2 cellular contexts compared by ENCODE assay signal in genomic region chr10:16566202-16566805, GRCh38.
TF ChIP-seq lines count a peak whose summit lies in the region.

No MANE protein-coding gene starts in this region.

TF ChIP-seq in HepG2, 621 proteins besides CTCF, POLR2A, EP300 and RAD21:
- TF ChIP-seq ZNF564 (CRISPR knock-in tag; IDR thresholded peaks at IDR 0.05): no peak
- no peak for TF ChIP-seq SMARCC2 (IDR thresholded peaks at IDR 0.05)
- no peak for TF ChIP-seq NFE2L2 (IDR thresholded peaks at IDR 0.05; ENCODE audit: low read length)
- TF ChIP-seq RNF219 (CRISPR knock-in tag; IDR thresholded peaks at IDR 0.05): no peak
- no peak for TF ChIP-seq SP1 (IDR thresholded peaks at IDR 0.05)
- TF ChIP-seq SP1 (CRISPR knock-in tag; IDR thresholded peaks at IDR 0.05): no peak
- no peak for TF ChIP-seq ATF6 (CRISPR knock-in tag; conservative IDR thresholded peaks at IDR 0.05)
- no peak for TF ChIP-seq ZNF530 (CRISPR knock-in tag; IDR thresholded peaks at IDR 0.05; ENCODE audit: low read depth)

TF ChIP-seq in K562, 482 proteins besides CTCF, POLR2A, EP300 and RAD21:
- TF ChIP-seq CBX3 (IDR thresholded peaks at IDR 0.05; ENCODE audit: borderline replicate concordance in 1 of 2, low read length in 2 of 2) (no peak), USF2 (CRISPR knock-in tag; IDR thresholded peaks at IDR 0.05) (no peak), PKNOX1 (IDR thresholded peaks at IDR 0.05) (peak; percentile 16; the same call in 1 of the 2 replicates), VEZF1 (CRISPR knock-in tag; IDR thresholded peaks at IDR 0.05) (peak; percentile 33; the same call in 1 of the 2 replicates), ZNF134 (CRISPR knock-in tag; conservative IDR thresholded peaks at IDR 0.05) (no peak), SREBF1 (IDR thresholded peaks at IDR 0.05; ENCODE audit: borderline replicate concordance, low read depth, low read length) (no peak), STAG1 (CRISPR knock-in tag; IDR thresholded peaks at IDR 0.05; ENCODE audit: borderline replicate concordance) (no peak), SPI1 (IDR thresholded peaks at IDR 0.05; ENCODE audit: borderline replicate concordance, low read depth, low read length) (peak; percentile 29; the same call in 1 of the 2 replicates), ZBTB26 (CRISPR knock-in tag; IDR thresholded peaks at IDR 0.05) (0 out of 2 replicates have a peak, but pooled peaks have one; percentile 76), ZMIZ1 (IDR thresholded peaks at IDR 0.05; ENCODE audit: low read depth in 2 of 2, low read length in 2 of 2) (no peak), ZNF512 (tag; IDR thresholded peaks at IDR 0.05) (peak; percentile 57), OTX1 (CRISPR knock-in tag; IDR thresholded peaks at IDR 0.05) (peak; percentile 29; the same call in 1 of the 2 replicates), ARNT (IDR thresholded peaks at IDR 0.05) (no peak), HBP1 (CRISPR knock-in tag; IDR thresholded peaks at IDR 0.05) (peak; percentile 75; the same call in 1 of the 2 replicates), EGR1 (conservative IDR thresholded peaks at IDR 0.05) (peak; percentile 65), NCOA1 (IDR thresholded peaks at IDR 0.05; ENCODE audit: low read depth) (no peak), ELF4 (CRISPR knock-in tag; IDR thresholded peaks at IDR 0.05) (0 out of 2 replicates have a peak, but pooled peaks have one; percentile 37), PATZ1 (CRISPR knock-in tag; IDR thresholded peaks at IDR 0.05; ENCODE audit: borderline replicate concordance) (no peak), NFE2 (IDR thresholded peaks at IDR 0.05; ENCODE audit: low read depth) (no peak), ARID1B (IDR thresholded peaks at IDR 0.05) (peak; percentile 20; the same call in 1 of the 2 replicates)
